Comparison of ENCODE assay signal across 22 cellular contexts in the genomic region with DNA sequence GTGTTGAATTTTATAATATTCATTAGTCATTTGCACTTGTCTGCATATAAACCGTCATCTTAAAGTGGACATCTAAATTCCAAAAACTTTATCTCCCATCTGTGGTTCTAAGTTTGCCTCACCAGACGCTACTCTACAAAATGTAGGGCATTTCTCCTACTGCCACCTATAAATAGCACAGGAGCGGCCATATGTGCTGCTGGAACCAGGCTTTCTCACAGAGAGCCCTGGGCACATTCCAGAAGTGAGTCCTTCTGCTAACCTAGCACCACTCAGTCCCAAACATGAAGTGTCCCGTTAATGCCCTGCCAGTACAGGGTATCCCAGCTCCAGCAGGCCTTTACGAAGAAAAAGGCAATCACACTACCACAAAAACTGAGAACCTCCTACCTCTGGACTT.
DNase-seq lines count a peak whose midpoint lies in the region; ATAC-seq and TF ChIP-seq lines count a peak whose summit lies in the region.
"Had no signal": no experiment of that assay in that cellular context is flagged by ENCODE, and none has a peak within 500 bp of the region (broad histone marks: within the 10 kb centered on the region; RNA-seq: fewer than 3 reads in every experiment).

No MANE protein-coding gene starts in this region.

- CTCF ChIA-PET in AG04450 (lab: Charles Lee) = interaction anchor here (1.0 kb wide), 1 partner anchor 124 kb away, joined by 3 read pairs; no protein-coding TSS in a partner anchor

- H3K9me3 ChIP-seq in AG04450 (ENCODE audit: control insufficient read depth, insufficient read depth, low read length) (no peaks in the 10 kb centered on the region), heart right ventricle (no peaks in the 10 kb centered on the region)
- H3K9me3 ChIP-seq: breast epithelium, SJSA1 had no signal

- peak overlapping the region; percentile 87 for H3K27ac Mint-ChIP-seq in nephron progenitor cell
- H3K27ac Mint-ChIP-seq: activated naive CD4-positive, alpha-beta T cell treated with anti-CD3 and anti-CD28 coated beads for 36 hours; activated T-cell treated with anti-CD3 and anti-CD28 coated beads, Interleukin-2, amount 50 U/mL, for 72 hours; B cell; neural progenitor cell; T-helper 1 cell treated with Interleukin-12 subunit alpha and Interleukin-12 subunit beta and Interleukin-4 antibody, amounts not matched to agents 30 μg/mL and 1 μg/mL, for 36 hours had no signal

- H3K36me3 Mint-ChIP-seq in nephron progenitor cell (ENCODE audit: low read depth) = peaks cover 41% of the 10 kb centered on the region

- H3K9me3 Mint-ChIP-seq in nephron progenitor cell = no peaks in the 10 kb centered on the region
- H3K9me3 Mint-ChIP-seq: activated naive CD4-positive, alpha-beta T cell treated with anti-CD3 and anti-CD28 coated beads for 36 hours; activated T-cell treated with anti-CD3 and anti-CD28 coated beads, Interleukin-2, amount 50 U/mL, for 72 hours; neural progenitor cell; T-helper 1 cell treated with Interleukin-12 subunit alpha and Interleukin-12 subunit beta and Interleukin-4 antibody, amounts not matched to agents 30 μg/mL and 1 μg/mL, for 36 hours had no signal

- no peaks in the 10 kb centered on the region for H3K27me3 Mint-ChIP-seq in nephron progenitor cell (ENCODE audit: low read depth, poor library complexity)
- H3K27me3 Mint-ChIP-seq: B cell had no signal

- H3K4me1 Mint-ChIP-seq in nephron progenitor cell = peaks cover 38% of the 10 kb centered on the region
- H3K4me1 Mint-ChIP-seq: B cell had no signal

- H3K4me3 ChIP-seq in AG04450 (ENCODE audit: low read depth, low read length) (no peak overlapping the region), heart right ventricle (no peak overlapping the region)
- H3K4me3 ChIP-seq: breast epithelium, neural progenitor cell, SJSA1 had no signal

- H3K27ac ChIP-seq in AG04450 (ENCODE audit: low read depth, low read length) (peak overlapping the region; percentile 11), heart right ventricle (peak overlapping the region in 5 of 10 donors; percentile 17 to 49 (median 37))
- H3K27ac ChIP-seq: breast epithelium, KMS-11, neural progenitor cell, SJSA1 had no signal

- H3K27me3 ChIP-seq in AG04450 (ENCODE audit: control insufficient read depth, insufficient read depth, low read length) = no peaks in the 10 kb centered on the region
- H3K27me3 ChIP-seq in heart right ventricle = no peaks in the 10 kb centered on the region
- H3K27me3 ChIP-seq: breast epithelium, neural progenitor cell, SJSA1 had no signal

- H3K4me3 Mint-ChIP-seq in nephron progenitor cell = no peak overlapping the region
- H3K4me3 Mint-ChIP-seq: activated naive CD4-positive, alpha-beta T cell treated with anti-CD3 and anti-CD28 coated beads for 36 hours; activated T-cell treated with anti-CD3 and anti-CD28 coated beads, Interleukin-2, amount 50 U/mL, for 72 hours; B cell; neural progenitor cell; T-helper 1 cell treated with Interleukin-12 subunit alpha and Interleukin-12 subunit beta and Interleukin-4 antibody, amounts not matched to agents 30 μg/mL and 1 μg/mL, for 36 hours had no signal

- WGBS in heart right ventricle, 2 donors = 48 to 62% methylated on average over 5 of the region's 5 CpGs

- POLR2A ChIA-PET in AG04450 (lab: Yijun Ruan, JAX) = no interaction called here

- intact Hi-C loops in heart right ventricle (cut with DNase I) = no loop called here

- DNase-seq in AG04450 (ENCODE audit: low read depth, low spot score) (no peak), heart right ventricle (peak in 1 of 2 donors; percentile 43), nephron progenitor cell (no peak), putamen (ENCODE audit: low spot score) (no peak)
- DNase-seq: activated CD4-positive, alpha-beta T cell treated with anti-CD3 and anti-CD28 coated beads for 4 hours; activated naive CD4-positive, alpha-beta T cell treated with anti-CD3 and anti-CD28 coated beads for 36 hours; activated T-cell treated with anti-CD3 and anti-CD28 coated beads, Interleukin-2, amount 50 U/mL, for 72 hours; dermis blood vessel endothelial cell; DMS79; NCI-H1436; NCI-H524; NK-92 treated with Interleukin-12 subunit alpha and Interleukin-12 subunit beta, amount 100 ng/mL, for 24 hours had no signal

- peaks cover 2 to 31% (median 9%) of the 10 kb centered on the region in 9 donors for H3K4me1 ChIP-seq in heart right ventricle
- H3K4me1 ChIP-seq: breast epithelium, SJSA1 had no signal

- TF ChIP-seq CTCF in AG04450 (IDR thresholded peaks at IDR 0.05; ENCODE audit: low read depth, low read length) = no peak
- TF ChIP-seq CTCF in heart right ventricle (IDR thresholded peaks at IDR 0.05) = no peak
- TF ChIP-seq CTCF in nephron progenitor cell (IDR thresholded peaks at IDR 0.05) = no peak

- H3K36me3 ChIP-seq in heart right ventricle = peaks cover 0 to 57% (median 11%) of the 10 kb centered on the region in 9 donors
- H3K36me3 ChIP-seq: breast epithelium, neural progenitor cell had no signal

- ATAC-seq in SK-N-SH treated with all-trans-retinoic acid at 6 μM for 48 hours = peak; percentile 69
- peak; percentile 73 to 95 (median 93) for ATAC-seq in heart right ventricle
- no peak for ATAC-seq in HG03439 (IDR thresholded peaks at IDR 0.05; ENCODE audit: unreplicated experiment)
- no peak for ATAC-seq in HG02885 (IDR thresholded peaks at IDR 0.05; ENCODE audit: poor library complexity, unreplicated experiment)
- no peak for ATAC-seq in GM19328 (IDR thresholded peaks at IDR 0.05; ENCODE audit: unreplicated experiment)
- ATAC-seq: activated T-cell treated with anti-CD3 and anti-CD28 coated beads, Interleukin-2, amount 50 U/mL, for 72 hours had no signal

TF ChIP-seq in SK-N-SH treated with all-trans-retinoic acid at 6 μM for 48 hours, 23 proteins besides CTCF, POLR2A, EP300 and RAD21 (continues in another document):
- no peak for TF ChIP-seq SNAI2 (CRISPR knock-in tag; IDR thresholded peaks at IDR 0.05)
- no peak for TF ChIP-seq ARNTL (CRISPR knock-in tag; IDR thresholded peaks at IDR 0.05; ENCODE audit: borderline replicate concordance, low read depth)
- TF ChIP-seq ESRRG (CRISPR knock-in tag; IDR thresholded peaks at IDR 0.05) = no peak
- TF ChIP-seq GLIS3 (CRISPR knock-in tag; IDR thresholded peaks at IDR 0.05) = no peak
- TF ChIP-seq OSR1 (CRISPR knock-in tag; IDR thresholded peaks at IDR 0.05) = no peak
- no peak for TF ChIP-seq BACH2 (CRISPR knock-in tag; IDR thresholded peaks at IDR 0.05; ENCODE audit: borderline replicate concordance)
- TF ChIP-seq TOX (CRISPR knock-in tag; IDR thresholded peaks at IDR 0.05; ENCODE audit: borderline replicate concordance) = no peak
- no peak for TF ChIP-seq ZFP30 (CRISPR knock-in tag; IDR thresholded peaks at IDR 0.05)
- TF ChIP-seq, protein P1, sequence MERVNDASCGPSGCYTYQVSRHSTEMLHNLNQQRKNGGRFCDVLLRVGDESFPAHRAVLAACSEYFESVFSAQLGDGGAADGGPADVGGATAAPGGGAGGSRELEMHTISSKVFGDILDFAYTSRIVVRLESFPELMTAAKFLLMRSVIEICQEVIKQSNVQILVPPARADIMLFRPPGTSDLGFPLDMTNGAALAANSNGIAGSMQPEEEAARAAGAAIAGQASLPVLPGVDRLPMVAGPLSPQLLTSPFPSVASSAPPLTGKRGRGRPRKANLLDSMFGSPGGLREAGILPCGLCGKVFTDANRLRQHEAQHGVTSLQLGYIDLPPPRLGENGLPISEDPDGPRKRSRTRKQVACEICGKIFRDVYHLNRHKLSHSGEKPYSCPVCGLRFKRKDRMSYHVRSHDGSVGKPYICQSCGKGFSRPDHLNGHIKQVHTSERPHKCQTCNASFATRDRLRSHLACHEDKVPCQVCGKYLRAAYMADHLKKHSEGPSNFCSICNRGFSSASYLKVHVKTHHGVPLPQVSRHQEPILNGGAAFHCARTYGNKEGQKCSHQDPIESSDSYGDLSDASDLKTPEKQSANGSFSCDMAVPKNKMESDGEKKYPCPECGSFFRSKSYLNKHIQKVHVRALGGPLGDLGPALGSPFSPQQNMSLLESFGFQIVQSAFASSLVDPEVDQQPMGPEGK (CRISPR knock-in tag; IDR thresholded peaks at IDR 0.05; ENCODE audit: borderline replicate concordance) = no peak
- TF ChIP-seq ZNF8 (CRISPR knock-in tag; IDR thresholded peaks at IDR 0.05) = no peak
- TF ChIP-seq, protein P2, sequence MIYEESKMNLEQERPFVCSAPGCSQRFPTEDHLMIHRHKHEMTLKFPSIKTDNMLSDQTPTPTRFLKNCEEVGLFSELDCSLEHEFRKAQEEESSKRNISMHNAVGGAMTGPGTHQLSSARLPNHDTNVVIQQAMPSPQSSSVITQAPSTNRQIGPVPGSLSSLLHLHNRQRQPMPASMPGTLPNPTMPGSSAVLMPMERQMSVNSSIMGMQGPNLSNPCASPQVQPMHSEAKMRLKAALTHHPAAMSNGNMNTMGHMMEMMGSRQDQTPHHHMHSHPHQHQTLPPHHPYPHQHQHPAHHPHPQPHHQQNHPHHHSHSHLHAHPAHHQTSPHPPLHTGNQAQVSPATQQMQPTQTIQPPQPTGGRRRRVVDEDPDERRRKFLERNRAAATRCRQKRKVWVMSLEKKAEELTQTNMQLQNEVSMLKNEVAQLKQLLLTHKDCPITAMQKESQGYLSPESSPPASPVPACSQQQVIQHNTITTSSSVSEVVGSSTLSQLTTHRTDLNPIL (CRISPR knock-in tag; IDR thresholded peaks at IDR 0.05; ENCODE audit: low read depth) = no peak
- TF ChIP-seq, protein P3, sequence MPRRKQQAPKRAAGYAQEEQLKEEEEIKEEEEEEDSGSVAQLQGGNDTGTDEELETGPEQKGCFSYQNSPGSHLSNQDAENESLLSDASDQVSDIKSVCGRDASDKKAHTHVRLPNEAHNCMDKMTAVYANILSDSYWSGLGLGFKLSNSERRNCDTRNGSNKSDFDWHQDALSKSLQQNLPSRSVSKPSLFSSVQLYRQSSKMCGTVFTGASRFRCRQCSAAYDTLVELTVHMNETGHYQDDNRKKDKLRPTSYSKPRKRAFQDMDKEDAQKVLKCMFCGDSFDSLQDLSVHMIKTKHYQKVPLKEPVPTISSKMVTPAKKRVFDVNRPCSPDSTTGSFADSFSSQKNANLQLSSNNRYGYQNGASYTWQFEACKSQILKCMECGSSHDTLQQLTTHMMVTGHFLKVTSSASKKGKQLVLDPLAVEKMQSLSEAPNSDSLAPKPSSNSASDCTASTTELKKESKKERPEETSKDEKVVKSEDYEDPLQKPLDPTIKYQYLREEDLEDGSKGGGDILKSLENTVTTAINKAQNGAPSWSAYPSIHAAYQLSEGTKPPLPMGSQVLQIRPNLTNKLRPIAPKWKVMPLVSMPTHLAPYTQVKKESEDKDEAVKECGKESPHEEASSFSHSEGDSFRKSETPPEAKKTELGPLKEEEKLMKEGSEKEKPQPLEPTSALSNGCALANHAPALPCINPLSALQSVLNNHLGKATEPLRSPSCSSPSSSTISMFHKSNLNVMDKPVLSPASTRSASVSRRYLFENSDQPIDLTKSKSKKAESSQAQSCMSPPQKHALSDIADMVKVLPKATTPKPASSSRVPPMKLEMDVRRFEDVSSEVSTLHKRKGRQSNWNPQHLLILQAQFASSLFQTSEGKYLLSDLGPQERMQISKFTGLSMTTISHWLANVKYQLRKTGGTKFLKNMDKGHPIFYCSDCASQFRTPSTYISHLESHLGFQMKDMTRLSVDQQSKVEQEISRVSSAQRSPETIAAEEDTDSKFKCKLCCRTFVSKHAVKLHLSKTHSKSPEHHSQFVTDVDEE (CRISPR knock-in tag; IDR thresholded peaks at IDR 0.05) = no peak
- no peak for TF ChIP-seq ZC3H10 (CRISPR knock-in tag; IDR thresholded peaks at IDR 0.05)

Comparison
In these comparisons a context has a peak if more than half of its experiments do, and no peak if none do; other contexts are left out.
1. ATAC-seq: peak in SK-N-SH treated with all-trans-retinoic acid at 6 μM for 48 hours (single experiment) and heart right ventricle (8 of 8); none in HG03439 (single experiment), HG02885 (single experiment) and GM19328 (single experiment).